In the genomic region with DNA sequence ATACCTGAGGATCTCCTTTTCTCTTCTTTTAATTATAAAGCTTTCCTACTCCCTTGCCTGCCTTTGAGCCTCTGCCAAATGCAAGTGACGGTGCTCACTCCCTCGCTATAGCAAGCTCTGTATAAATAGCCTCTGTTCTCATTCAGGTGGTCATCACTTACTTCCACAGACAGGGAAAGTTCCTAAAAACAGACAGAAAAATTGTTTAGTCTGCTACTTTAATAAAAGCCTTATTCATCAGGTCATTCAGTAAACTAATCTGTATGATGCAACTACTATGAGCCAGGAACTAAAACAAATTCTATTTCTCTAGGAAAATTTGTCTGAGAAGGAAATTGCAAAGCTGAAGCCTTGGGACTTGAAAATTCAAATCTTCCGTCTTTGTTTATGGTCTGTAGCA, we compare ENCODE assay signal across 11 cellular contexts. TPM values are rescaled to one million over a fixed set of nuclear protein-coding genes. Genes with fewer than 3 reads are reported as not detected.
A peak's percentile ranks its signal among the peaks of the same experiment; 100 is the strongest.
DNase-seq lines count a peak whose midpoint lies in the region; ATAC-seq, FAIRE-seq and TF ChIP-seq lines count a peak whose summit lies in the region.
"Had no signal": no experiment of that assay in that cellular context is flagged by ENCODE, and none has a peak within 500 bp of the region (broad histone marks: within the 10 kb centered on the region; RNA-seq: fewer than 3 reads in every experiment).

No MANE protein-coding gene starts in this region.

- 78% methylated on average over 3 of the region's 3 CpGs for WGBS in HepG2 (ENCODE audit: low lambda C conversion rate)
- 46% methylated on average over 3 of the region's 3 CpGs for WGBS in right lobe of liver (ENCODE audit: insufficient coverage, low coverage, low lambda C conversion rate, missing lambda C conversion rate)

- TF ChIP-seq CTCF in HepG2 (CRISPR knock-in tag; IDR thresholded peaks at IDR 0.05) (no peak), right lobe of liver (IDR thresholded peaks at IDR 0.05) (no peak), vagina (IDR thresholded peaks at IDR 0.05) (no peak), colonic mucosa (IDR thresholded peaks at IDR 0.05) (no peak)

- no peaks in the 10 kb centered on the region for H3K36me3 Mint-ChIP-seq in activated naive CD8-positive, alpha-beta T cell treated with anti-CD3 and anti-CD28 coated beads for 36 hours
- no peaks in the 10 kb centered on the region for H3K36me3 Mint-ChIP-seq in activated CD4-positive, alpha-beta memory T cell treated with anti-CD3 and anti-CD28 coated beads, Interleukin-2, amount 10 ng/mL, durations not matched to agents 7 days and 5 days (ENCODE audit: low read depth)

- TF ChIP-seq RAD21 in HepG2 (CRISPR knock-in tag; IDR thresholded peaks at IDR 0.05) = no peak

- no peaks in the 10 kb centered on the region for H3K79me2 ChIP-seq in HepG2 (ENCODE audit: insufficient read depth, low read length)

- in situ Hi-C loops in HepG2 (cut with HindIII; ENCODE audit: extremely low pct_ligation_motif_present, low pct_unique_long_range_greater_than_20kb) = no loop called here

- no peaks in the 10 kb centered on the region for H3K27me3 ChIP-seq in HepG2 (ENCODE audit: control insufficient read depth in 1 of 2, insufficient read depth in 2 of 2, low read length in 2 of 2)
- H3K27me3 ChIP-seq in right lobe of liver = no peaks in the 10 kb centered on the region
- H3K27me3 ChIP-seq in vagina = no peaks in the 10 kb centered on the region
- H3K27me3 ChIP-seq in colonic mucosa = no peaks in the 10 kb centered on the region

- no TSS peak for BruUV-seq in HepG2 (replicated peaks; lab: Mats Ljungman, UMichigan)

- H3K36me3 ChIP-seq in HepG2 (replicated peaks in 1 of 2; ENCODE audit: control insufficient read depth in 1 of 2, insufficient read depth in 2 of 2, low read length in 2 of 2) (no peaks in the 10 kb centered on the region), right lobe of liver (no peaks in the 10 kb centered on the region), vagina (no peaks in the 10 kb centered on the region), colonic mucosa (no peaks in the 10 kb centered on the region)

- no peaks in the 10 kb centered on the region for H4K20me1 ChIP-seq in HepG2 (ENCODE audit: insufficient read depth, low read length)

- no peak for ATAC-seq in HepG2
- ATAC-seq in right lobe of liver = no peak
- no peak for ATAC-seq in GM19452 (IDR thresholded peaks at IDR 0.05; ENCODE audit: unreplicated experiment)
- ATAC-seq: naive thymus-derived CD4-positive, alpha-beta T cell; Right ventricle myocardium inferior had no signal

- no peaks in the 10 kb centered on the region for H3K9me3 Mint-ChIP-seq in activated naive CD8-positive, alpha-beta T cell treated with anti-CD3 and anti-CD28 coated beads for 36 hours
- no peaks in the 10 kb centered on the region for H3K9me3 Mint-ChIP-seq in activated CD4-positive, alpha-beta memory T cell treated with anti-CD3 and anti-CD28 coated beads, Interleukin-2, amount 10 ng/mL, durations not matched to agents 7 days and 5 days

- H3K4me1 ChIP-seq in HepG2 (ENCODE audit: insufficient read depth, low read length) = peaks cover 36% of the 10 kb centered on the region
- peaks cover 0 to 6% (median 0%) of the 10 kb centered on the region in 4 donors for H3K4me1 ChIP-seq in right lobe of liver
- peaks cover 41% of the 10 kb centered on the region for H3K4me1 ChIP-seq in vagina
- H3K4me1 ChIP-seq in colonic mucosa = no peaks in the 10 kb centered on the region

- peaks cover 32% of the 10 kb centered on the region for H3K4me1 Mint-ChIP-seq in activated naive CD8-positive, alpha-beta T cell treated with anti-CD3 and anti-CD28 coated beads for 36 hours
- H3K4me1 Mint-ChIP-seq in activated CD4-positive, alpha-beta memory T cell treated with anti-CD3 and anti-CD28 coated beads, Interleukin-2, amount 10 ng/mL, durations not matched to agents 7 days and 5 days = peaks cover 25% of the 10 kb centered on the region

- TF ChIP-seq EP300 in HepG2 (IDR thresholded peaks at IDR 0.05; ENCODE audit: low read depth in 2 of 2, low read length in 2 of 2) (no peak), HepG2 (CRISPR knock-in tag; IDR thresholded peaks at IDR 0.05; ENCODE audit: borderline replicate concordance) (no peak)

- H3K9me3 ChIP-seq in HepG2 (ENCODE audit: low read length) (no peaks in the 10 kb centered on the region), right lobe of liver (no peaks in the 10 kb centered on the region), vagina (no peaks in the 10 kb centered on the region), colonic mucosa (no peaks in the 10 kb centered on the region)

- POLR2A ChIA-PET in HepG2 (lab: Yijun Ruan, JAX) = no interaction called here
- POLR2A ChIA-PET in activated CD4-positive, alpha-beta memory T cell treated with anti-CD3 and anti-CD28 coated beads, Interleukin-2, amount 10 ng/mL, durations not matched to agents 7 days and 5 days (lab: Charles Lee) = no interaction called here

- FAIRE-seq in HepG2 (lab: Jason Lieb, UNC) = no peak

- no peak for TF ChIP-seq POLR2A in HepG2 (IDR thresholded peaks at IDR 0.05; ENCODE audit: insufficient read depth in 1 of 2, low read depth in 2 of 2, low read length in 2 of 2)
- TF ChIP-seq POLR2A in right lobe of liver (IDR thresholded peaks at IDR 0.05) = no peak
- TF ChIP-seq POLR2A in vagina (IDR thresholded peaks at IDR 0.05) = no peak

- H2AFZ ChIP-seq in HepG2 (ENCODE audit: low read length) = no peak overlapping the region

- H3K27ac ChIP-seq in HepG2 (ENCODE audit: extremely low read length, insufficient read depth, low read length) (no peak overlapping the region), right lobe of liver (no peak overlapping the region), vagina (peak overlapping the region; percentile 19), colonic mucosa (no peak overlapping the region)

- peak overlapping the region; percentile 12 for H3K27ac Mint-ChIP-seq in activated naive CD8-positive, alpha-beta T cell treated with anti-CD3 and anti-CD28 coated beads for 36 hours
- no peak overlapping the region for H3K27ac Mint-ChIP-seq in activated CD4-positive, alpha-beta memory T cell treated with anti-CD3 and anti-CD28 coated beads, Interleukin-2, amount 10 ng/mL, durations not matched to agents 7 days and 5 days

- H3K9ac ChIP-seq in HepG2 (ENCODE audit: insufficient read depth, low read depth, low read length) = no peak overlapping the region
- no peak overlapping the region for H3K9ac ChIP-seq in colonic mucosa (ENCODE audit: low read depth in 2 of 2, low read length in 2 of 2)

- no peak overlapping the region for H3K4me2 ChIP-seq in HepG2 (ENCODE audit: low read depth, low read length)

- H3K4me3 Mint-ChIP-seq in activated naive CD8-positive, alpha-beta T cell treated with anti-CD3 and anti-CD28 coated beads for 36 hours = no peak overlapping the region
- no peak overlapping the region for H3K4me3 Mint-ChIP-seq in activated CD4-positive, alpha-beta memory T cell treated with anti-CD3 and anti-CD28 coated beads, Interleukin-2, amount 10 ng/mL, durations not matched to agents 7 days and 5 days
- H3K4me3 Mint-ChIP-seq: naive thymus-derived CD4-positive, alpha-beta T cell had no signal

- DNase-seq in HepG2 (ENCODE audit: low spot score) (no peak), right lobe of liver (no peak), glomerular visceral epithelial cell (ENCODE audit: extremely low spot score) (peak; percentile 58), vagina (ENCODE audit: extremely low spot score in 2 of 2) (no peak), colonic mucosa (no peak)
- DNase-seq in activated naive CD8-positive, alpha-beta T cell treated with anti-CD3 and anti-CD28 coated beads for 36 hours = no peak
- no peak for DNase-seq in activated CD4-positive, alpha-beta memory T cell treated with anti-CD3 and anti-CD28 coated beads, Interleukin-2, amount 10 ng/mL, durations not matched to agents 7 days and 5 days
- DNase-seq: activated effector memory CD4-positive, alpha-beta T cell treated with anti-CD3 and anti-CD28 coated beads, Interleukin-2, amount 50 U/mL, for 16 hours; naive thymus-derived CD4-positive, alpha-beta T cell had no signal

- CTCF ChIA-PET in HepG2 (lab: Yijun Ruan, JAX; ENCODE audit: low intra/inter-chr PET ratio, low total read pairs) = no interaction called here
- CTCF ChIA-PET in activated CD4-positive, alpha-beta memory T cell treated with anti-CD3 and anti-CD28 coated beads, Interleukin-2, amount 10 ng/mL, durations not matched to agents 7 days and 5 days (lab: Charles Lee) = no interaction called here

- intact Hi-C loops in HepG2 (cut with micrococcal nuclease; ENCODE audit: unreplicated experiment) = no loop called here
- intact Hi-C loops in right lobe of liver (cut with DNase I) = no loop called here
- intact Hi-C loops in vagina (cut with DNase I) = loop anchor here (10.0 kb wide), 1 partner anchor 764 kb away; no protein-coding TSS in a partner anchor
- intact Hi-C loops in colonic mucosa (cut with DNase I) = no loop called here

- peaks cover 9% of the 10 kb centered on the region for H3K27me3 Mint-ChIP-seq in activated naive CD8-positive, alpha-beta T cell treated with anti-CD3 and anti-CD28 coated beads for 36 hours
- H3K27me3 Mint-ChIP-seq in activated CD4-positive, alpha-beta memory T cell treated with anti-CD3 and anti-CD28 coated beads, Interleukin-2, amount 10 ng/mL, durations not matched to agents 7 days and 5 days = peaks cover 47% of the 10 kb centered on the region

- no peak overlapping the region for H3K4me3 ChIP-seq in HepG2 (replicated peaks in 1 of 3; ENCODE audit: insufficient read depth in 1 of 3, low read depth in 2 of 3, low read length in 3 of 3)
- H3K4me3 ChIP-seq in right lobe of liver = no peak overlapping the region
- H3K4me3 ChIP-seq in vagina = no peak overlapping the region
- H3K4me3 ChIP-seq in colonic mucosa = no peak overlapping the region

RNA-seq across cellular contexts. Expression of gene DLG1, which starts 10.2 kb away (rescaled TPM):
- 104 and 105 TPM in 2 replicates for total RNA-seq in HepG2 (2016; rRNA removed; fragmentation: Illumina TruSeq; extraction: Trizol)
- 40.0 and 44.2 TPM in 2 replicates for total RNA-seq in HepG2 (2016; cell fraction: cytosol; rRNA removed; fragmentation: Illumina TruSeq; extraction: Trizol; ENCODE audit: low read depth)
- 102 and 106 TPM in 2 replicates for total RNA-seq in HepG2 (2016; cell fraction: insoluble cytoplasmic fraction; rRNA removed; fragmentation: Illumina TruSeq; extraction: Trizol)
- total RNA-seq in HepG2 (2016; cell fraction: membrane; rRNA removed; fragmentation: Illumina TruSeq; extraction: Trizol) = 33.5 and 37.5 TPM in 2 replicates
- 208 and 219 TPM in 2 replicates for total RNA-seq in HepG2 (2016; cell fraction: nucleus; rRNA removed; fragmentation: Illumina TruSeq; extraction: Trizol)
- polyA plus RNA-seq in HepG2 (2011; rRNA removed) = 30.4 and 30.5 TPM in 2 replicates
- polyA plus RNA-seq in HepG2 (2011; cell fraction: cytosol; rRNA removed) = 7.7 and 13.1 TPM in 2 replicates
- polyA plus RNA-seq in HepG2 (2011; cell fraction: nucleus; rRNA removed) = 38.0 and 75.0 TPM in 2 replicates
- polyA plus RNA-seq in HepG2 (2012) = 34.1 and 38.3 TPM in 2 replicates
- 3.7 and 3.9 TPM in 2 replicates for polyA plus RNA-seq in HepG2 (2016; cell fraction: cytosol; fragmentation: Illumina TruSeq; extraction: Trizol; ENCODE audit: low read depth)
- 67.8 and 68.9 TPM in 2 replicates for polyA plus RNA-seq in HepG2 (2016; cell fraction: insoluble cytoplasmic fraction; fragmentation: Illumina TruSeq; extraction: Trizol; ENCODE audit: low read depth)
- 10.5 and 12.7 TPM in 2 replicates for polyA plus RNA-seq in HepG2 (2016; cell fraction: membrane; fragmentation: Illumina TruSeq; extraction: Trizol; ENCODE audit: low read depth)
- 110 and 123 TPM in 2 replicates for polyA plus RNA-seq in HepG2 (2016; cell fraction: nucleus; fragmentation: Illumina TruSeq; extraction: Trizol; ENCODE audit: insufficient read depth, low read depth)
- 42.3 and 46.0 TPM in 2 replicates for polyA minus RNA-seq in HepG2 (2011; rRNA and poly(A)+ RNA removed; ENCODE audit: low replicate concordance)
- 23.2 and 29.7 TPM in 2 replicates for polyA minus RNA-seq in HepG2 (2011; cell fraction: cytosol; rRNA and poly(A)+ RNA removed)
- polyA minus RNA-seq in HepG2 (2011; cell fraction: nucleus; rRNA and poly(A)+ RNA removed) = 241 and 244 TPM in 2 replicates
- total RNA-seq in right lobe of liver = 10 to 100 TPM; 36.1 to 50.2 (median 44.2) TPM
- total RNA-seq in activated naive CD8-positive, alpha-beta T cell treated with anti-CD3 and anti-CD28 coated beads for 36 hours = 10 to 100 TPM; 47.9 to 49.1 TPM
- 115 TPM for total RNA-seq in vagina
- total RNA-seq in activated CD4-positive, alpha-beta memory T cell treated with anti-CD3 and anti-CD28 coated beads, Interleukin-2, amount 10 ng/mL, durations not matched to agents 7 days and 5 days = 10 to 100 TPM; 58.2 to 61.4 TPM
- 100 to 1,000 TPM; 115 to 124 TPM for total RNA-seq in colonic mucosa
